8 cellular contexts compared by ENCODE assay signal in the genomic region with DNA sequence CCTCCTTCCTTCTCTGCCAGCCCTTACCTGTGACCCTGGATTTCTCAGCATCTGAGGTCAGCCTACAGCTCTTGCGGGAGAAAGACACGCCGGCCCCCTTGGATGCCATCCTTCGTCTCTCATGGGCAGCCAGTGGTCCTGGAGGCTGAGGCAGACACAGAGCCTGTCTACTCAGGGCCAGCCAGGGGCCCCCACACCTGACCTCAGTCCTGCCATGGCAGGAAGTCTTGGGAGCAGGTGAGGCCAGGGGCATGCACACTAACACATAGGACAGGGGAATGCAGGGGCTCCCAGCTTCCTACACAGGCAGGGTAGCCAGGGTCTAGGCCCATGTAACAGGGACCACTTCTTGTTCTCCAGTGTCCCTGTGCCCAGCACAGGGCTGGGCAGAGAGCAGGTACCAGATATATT. TPM values are rescaled to one million over a fixed set of nuclear protein-coding genes. Genes with fewer than 3 reads are reported as not detected.
A peak's percentile ranks its signal among the peaks of the same experiment; 100 is the strongest.
DNase-seq lines count a peak whose midpoint lies in the region; ATAC-seq and TF ChIP-seq lines count a peak whose summit lies in the region.
"Not testable (repeated sequence)": the region's sequence is repeated elsewhere in the genome, so short reads cannot be mapped to it uniquely, and the experiment has no call there.

No MANE protein-coding gene starts in this region.

- H3K27me3 Mint-ChIP-seq in activated T-helper 2 cell treated with anti-CD3 and anti-CD28 coated beads, Interferon-gamma antibody, Interleukin-2, Interleukin-4, amounts not matched to agents 10 μg/mL and 5 μg/mL and 100 μg/mL, durations not matched to agents 14 hours and 24 hours and 36 hours (ENCODE audit: low read depth): not testable (repeated sequence)

- TF ChIP-seq CTCF in VCaP (conservative IDR thresholded peaks at IDR 0.05); colonic mucosa (IDR thresholded peaks at IDR 0.05); left ventricle myocardium inferior (IDR thresholded peaks at IDR 0.05; ENCODE audit: borderline replicate concordance); upper lobe of right lung (IDR thresholded peaks at IDR 0.05): not testable (repeated sequence)

- in situ Hi-C loops in GM23248 (cut with MboI): not testable (repeated sequence)

- H3K4me1 Mint-ChIP-seq in activated T-helper 2 cell treated with anti-CD3 and anti-CD28 coated beads, Interferon-gamma antibody, Interleukin-2, Interleukin-4, amounts not matched to agents 10 μg/mL and 5 μg/mL and 100 μg/mL, durations not matched to agents 14 hours and 24 hours and 36 hours (ENCODE audit: low read depth): not testable (repeated sequence)

- H3K9me2 ChIP-seq in GM23248 (ENCODE audit: insufficient read depth): not testable (repeated sequence)

- not testable (repeated sequence) for H3K9me3 ChIP-seq in GM23248 (ENCODE audit: low read depth); colonic mucosa; left ventricle myocardium inferior (replicated peaks); muscle layer of colon (ENCODE audit: low read length); skeletal muscle satellite cell (replicated peaks; ENCODE audit: low read length); upper lobe of right lung

- intact Hi-C loops in activated T-helper 2 cell treated with anti-CD3 and anti-CD28 coated beads, Interferon-gamma antibody, Interleukin-2, Interleukin-4, amounts not matched to agents 10 μg/mL and 5 μg/mL and 100 μg/mL, durations not matched to agents 14 hours and 24 hours and 36 hours (cut with micrococcal nuclease); colonic mucosa (cut with DNase I); left ventricle myocardium inferior (cut with micrococcal nuclease); upper lobe of right lung (cut with DNase I): not testable (repeated sequence)

- H4K20me1 ChIP-seq in GM23248 (ENCODE audit: insufficient read depth): not testable (repeated sequence)

- not testable (repeated sequence) for H3K27ac Mint-ChIP-seq in activated T-helper 2 cell treated with anti-CD3 and anti-CD28 coated beads, Interferon-gamma antibody, Interleukin-2, Interleukin-4, amounts not matched to agents 10 μg/mL and 5 μg/mL and 100 μg/mL, durations not matched to agents 14 hours and 24 hours and 36 hours

- not testable (repeated sequence) for H3K36me3 ChIP-seq in GM23248 (ENCODE audit: low read depth); colonic mucosa; left ventricle myocardium inferior; muscle layer of colon (ENCODE audit: insufficient read depth, low read length); skeletal muscle satellite cell (ENCODE audit: insufficient read depth, low read length); upper lobe of right lung

- not testable (repeated sequence) for H3K27ac ChIP-seq in GM23248; left ventricle myocardium inferior (replicated peaks); muscle layer of colon (ENCODE audit: low read depth, low read length); upper lobe of right lung
- H3K27ac ChIP-seq in VCaP (peak overlapping the region; percentile 88; the same call in 1 of the 2 replicates), colonic mucosa (peak overlapping the region; percentile 64)

- not testable (repeated sequence) for H3F3A ChIP-seq in GM23248 (ENCODE audit: insufficient read depth)

- not testable (repeated sequence) for H3K4me3 Mint-ChIP-seq in activated T-helper 2 cell treated with anti-CD3 and anti-CD28 coated beads, Interferon-gamma antibody, Interleukin-2, Interleukin-4, amounts not matched to agents 10 μg/mL and 5 μg/mL and 100 μg/mL, durations not matched to agents 14 hours and 24 hours and 36 hours (ENCODE audit: low read depth)

- H3K4me3 ChIP-seq in GM23248: not testable (repeated sequence)
- H3K4me3 ChIP-seq in colonic mucosa (peak overlapping the region; percentile 0), left ventricle myocardium inferior (peak overlapping the region; percentile 74), muscle layer of colon (ENCODE audit: low read depth in 1 of 2, low read length in 2 of 2) (peak overlapping the region in 1 of 2 donors; percentile 99), skeletal muscle satellite cell (ENCODE audit: low read length) (peak overlapping the region; percentile 3), upper lobe of right lung (peak overlapping the region; percentile 72)

- H3K36me3 Mint-ChIP-seq in activated T-helper 2 cell treated with anti-CD3 and anti-CD28 coated beads, Interferon-gamma antibody, Interleukin-2, Interleukin-4, amounts not matched to agents 10 μg/mL and 5 μg/mL and 100 μg/mL, durations not matched to agents 14 hours and 24 hours and 36 hours (ENCODE audit: low read depth): not testable (repeated sequence)

- not testable (repeated sequence) for H3K9me3 Mint-ChIP-seq in activated T-helper 2 cell treated with anti-CD3 and anti-CD28 coated beads, Interferon-gamma antibody, Interleukin-2, Interleukin-4, amounts not matched to agents 10 μg/mL and 5 μg/mL and 100 μg/mL, durations not matched to agents 14 hours and 24 hours and 36 hours

- H3K4me1 ChIP-seq in GM23248 (ENCODE audit: insufficient read depth): not testable (repeated sequence)
- H3K4me1 ChIP-seq in colonic mucosa: peaks cover 26% of the 10 kb centered on the region
- peaks cover 41% of the 10 kb centered on the region for H3K4me1 ChIP-seq in left ventricle myocardium inferior
- H3K4me1 ChIP-seq in muscle layer of colon (ENCODE audit: insufficient read depth, low read length): peaks cover 30% of the 10 kb centered on the region
- peaks cover 19% of the 10 kb centered on the region for H3K4me1 ChIP-seq in skeletal muscle satellite cell (ENCODE audit: control insufficient read depth, insufficient read depth, low read length)
- H3K4me1 ChIP-seq in upper lobe of right lung: peaks cover 29% of the 10 kb centered on the region

- 94 to 95% methylated on average over 4 of the region's 4 CpGs for WGBS in GM23248 (ENCODE audit: low coverage in 1 of 2, low lambda C conversion rate in 2 of 2, missing lambda C conversion rate in 2 of 2), 2 experiments

- peaks cover 54% of the 10 kb centered on the region for H3K79me2 ChIP-seq in GM23248 (ENCODE audit: insufficient read depth)

- not testable (repeated sequence) for H3K27me3 ChIP-seq in GM23248 (replicated peaks; ENCODE audit: insufficient read depth); colonic mucosa; left ventricle myocardium inferior (ENCODE audit: low read depth); muscle layer of colon (ENCODE audit: control insufficient read depth in 1 of 2, insufficient read depth in 2 of 2, low read length in 2 of 2); skeletal muscle satellite cell (ENCODE audit: control insufficient read depth, insufficient read depth, low read length); upper lobe of right lung

- not testable (repeated sequence) for DNase-seq in GM23248
- peak; percentile 39 for DNase-seq in activated T-helper 2 cell treated with anti-CD3 and anti-CD28 coated beads, Interferon-gamma antibody, Interleukin-2, Interleukin-4, amounts not matched to agents 10 μg/mL and 5 μg/mL and 100 μg/mL, durations not matched to agents 14 hours and 24 hours and 36 hours (ENCODE audit: low spot score)
- DNase-seq in colonic mucosa (peak; percentile 64), left ventricle myocardium inferior (peak; percentile 14), upper lobe of right lung (peak; percentile 73)

- H3K4me2 ChIP-seq in GM23248 (ENCODE audit: unreplicated experiment) (peak overlapping the region; percentile 84), skeletal muscle satellite cell (ENCODE audit: low read length) (peak overlapping the region; percentile 94)

- peak overlapping the region; percentile 85; the same call in 1 of the 2 replicates for H3K9ac ChIP-seq in GM23248
- peak overlapping the region; percentile 19 to 91 for H3K9ac ChIP-seq in colonic mucosa (ENCODE audit: low read depth in 2 of 2, low read length in 2 of 2)
- peak overlapping the region; percentile 97 for H3K9ac ChIP-seq in muscle layer of colon (ENCODE audit: low read length)
- H3K9ac ChIP-seq in skeletal muscle satellite cell (ENCODE audit: low read depth, low read length): peak overlapping the region; percentile 93

- H2AFZ ChIP-seq in GM23248: not testable (repeated sequence)

- ATAC-seq in upper lobe of right lung: not testable (repeated sequence)

RNA-seq across cellular contexts. Expression of gene RNU1-3, which starts 23.7 kb away (rescaled TPM):
- total RNA-seq in GM23248 (2014; rRNA removed; shearing (Covaris generic)): under 0.01 TPM in 1 of 2 replicates, not detected in the other
- polyA plus RNA-seq in GM23248 (2016; fragmentation: Nextera tagmentation; extraction: Ambion mirVana): not detected in 2 replicates
- 2,033 and 2,369 TPM in 2 replicates for total RNA-seq in activated T-helper 2 cell treated with anti-CD3 and anti-CD28 coated beads, Interferon-gamma antibody, Interleukin-2, Interleukin-4, amounts not matched to agents 10 μg/mL and 5 μg/mL and 100 μg/mL, durations not matched to agents 14 hours and 24 hours and 36 hours
- total RNA-seq in colonic mucosa (1,000 to 10,000 TPM; 1,159 to 2,517 TPM), left ventricle myocardium inferior (6,072 TPM), upper lobe of right lung (6,622 TPM)
- under 0.01 TPM in 2 replicates for total RNA-seq in skeletal muscle satellite cell (2012; rRNA removed)

RNA-seq across cellular contexts. Expression of gene NBPF1, which starts 29.6 kb away (rescaled TPM):
- 18.6 and 41.0 TPM in 2 replicates for total RNA-seq in GM23248 (2014; rRNA removed; shearing (Covaris generic))
- 21.2 and 22.5 TPM in 2 replicates for polyA plus RNA-seq in GM23248 (2016; fragmentation: Nextera tagmentation; extraction: Ambion mirVana)
- total RNA-seq in activated T-helper 2 cell treated with anti-CD3 and anti-CD28 coated beads, Interferon-gamma antibody, Interleukin-2, Interleukin-4, amounts not matched to agents 10 μg/mL and 5 μg/mL and 100 μg/mL, durations not matched to agents 14 hours and 24 hours and 36 hours: 5.2 and 6.1 TPM in 2 replicates
- total RNA-seq in colonic mucosa (10 to 100 TPM; 45.2 to 54.3 TPM), left ventricle myocardium inferior (9.7 TPM), upper lobe of right lung (31.2 TPM)
- 15.7 and 20.3 TPM in 2 replicates for total RNA-seq in skeletal muscle satellite cell (2012; rRNA removed)

Comparison
In these comparisons a context has a peak if more than half of its experiments do, and no peak if none do; other contexts are left out.
1. RNA of gene RNU1-3, which starts 23.7 kb away (total RNA-seq): 6,622 TPM in upper lobe of right lung (single experiment), 6,072 TPM in left ventricle myocardium inferior (single experiment), 1,159 to 2,517 TPM in colonic mucosa and 2,033 to 2,369 TPM in activated T-helper 2 cell treated with anti-CD3 and anti-CD28 coated beads, Interferon-gamma antibody, Interleukin-2, Interleukin-4, amounts not matched to agents 10 μg/mL and 5 μg/mL and 100 μg/mL, durations not matched to agents 14 hours and 24 hours and 36 hours; under 0.01 TPM in GM23248; every median in the first group is over 1,000 times any median in the second.
2. Peak in every context shown above with its lines, with median percentiles within 50 percentile points of each other: H3K9ac ChIP-seq.